ENCODE assay signal across 10 cellular contexts in genomic region chr9:133437753-133438531, GRCh38. TPM values are rescaled to one million over a fixed set of nuclear protein-coding genes. Genes with fewer than 3 reads are reported as not detected.
A peak's percentile ranks its signal among the peaks of the same experiment; 100 is the strongest.
DNase-seq lines count a peak whose midpoint lies in the region; ATAC-seq, FAIRE-seq and TF ChIP-seq lines count a peak whose summit lies in the region.
"Had no signal": no experiment of that assay in that cellular context is flagged by ENCODE, and none has a peak within 500 bp of the region (broad histone marks: within the 10 kb centered on the region; RNA-seq: fewer than 3 reads in every experiment).

No MANE protein-coding gene starts in this region.

- no peaks in the 10 kb centered on the region for H3K4me1 ChIP-seq in H1 (replicated peaks in 1 of 4; ENCODE audit: control insufficient read depth in 3 of 4, insufficient read depth in 4 of 4, low read length in 3 of 4)
- H3K4me1 ChIP-seq in prostate gland (replicated peaks), result no peaks in the 10 kb centered on the region

- no peak overlapping the region for H4K5ac ChIP-seq in H1 (ENCODE audit: insufficient read length, low read depth, low read length)

- peaks cover 0 to 2% of the 10 kb centered on the region in 2 experiments for H4K20me1 ChIP-seq in H1 (replicated peaks in 1 of 2; ENCODE audit: control insufficient read depth in 1 of 2, insufficient read depth in 2 of 2, low read length in 2 of 2)

- no peak for TF ChIP-seq EP300 in H1 (IDR thresholded peaks at IDR 0.05; ENCODE audit: borderline replicate concordance in 1 of 2, low read depth in 2 of 2, low read length in 2 of 2)

- no peak for FAIRE-seq in H1 (lab: Jason Lieb, UNC)

- H2BK120ac ChIP-seq in H1 (replicated peaks; ENCODE audit: low read depth, low read length), result no peak overlapping the region

- DNase-seq in AG04450 (ENCODE audit: low read depth, low spot score) (no peak), HEK293T (ENCODE audit: extremely low spot score) (peak; percentile 39), H1 (ENCODE audit: low read depth in 1 of 2, low spot score in 2 of 2) (no peak), prostate gland (ENCODE audit: low spot score) (no peak), COLO829 (ENCODE audit: low spot score) (no peak)
- DNase-seq: immature natural killer cell, NCI-H1048, NCI-H748 treated with DMSO at 0.1 percent for 48 hours, T-helper 1 cell had no signal

- H3K18ac ChIP-seq in H1 (ENCODE audit: extremely low read depth, low read length), result no peak overlapping the region

- no peak overlapping the region for H2BK20ac ChIP-seq in H1 (ENCODE audit: low read length)

- POLR2A ChIA-PET in AG04450 (lab: Yijun Ruan, JAX) (no interaction called here), HEK293T (lab: Yijun Ruan, JAX) (no interaction called here), H1 (lab: Charles Lee; ENCODE audit: partially characterized antibody) (interaction anchor here (1.0 to 2.9 kb wide), 4 partner anchors 16 to 90 kb away, joined by 3 to 7 read pairs (median 4); partner anchors contain the start of genes CACFD1, MED22 and RPL7A)

- no peak overlapping the region for H3K4me2 ChIP-seq in H1 (ENCODE audit: insufficient read depth in 1 of 2, low read depth in 2 of 2, low read length in 2 of 2)

- H2AK5ac ChIP-seq in H1 (ENCODE audit: low read depth, low read length), result no peak overlapping the region

- no peak overlapping the region for H3K14ac ChIP-seq in H1 (ENCODE audit: insufficient read length)

- no peak for ATAC-seq in GM21723 (IDR thresholded peaks at IDR 0.05; ENCODE audit: unreplicated experiment)

- TF ChIP-seq POLR2A in H1 (IDR thresholded peaks at IDR 0.05; ENCODE audit: control extremely low read depth in 1 of 2, low read depth in 2 of 2, low read length in 2 of 2), result no peak
- no peak for TF ChIP-seq POLR2A in prostate gland (IDR thresholded peaks at IDR 0.05)

- H4K91ac ChIP-seq in H1 (replicated peaks; ENCODE audit: insufficient read length, low read length), result no peak overlapping the region

- H2BK12ac ChIP-seq in H1 (ENCODE audit: low read depth, low read length), result no peak overlapping the region

- H3K27ac ChIP-seq in AG04450 (ENCODE audit: low read depth, low read length), result no peak overlapping the region
- H3K27ac ChIP-seq in H1 (ENCODE audit: low read depth, low read length), result no peak overlapping the region
- no peak overlapping the region for H3K27ac ChIP-seq in prostate gland

- no peak overlapping the region for H2BK15ac ChIP-seq in H1 (ENCODE audit: low read length)

- no peak overlapping the region for H3K9ac ChIP-seq in H1 (replicated peaks in 1 of 4; ENCODE audit: extremely low read depth in 1 of 4, low read depth in 3 of 4, low read length in 3 of 4)

- no peak for TF ChIP-seq RAD21 in H1 (IDR thresholded peaks at IDR 0.05 in 1 of 2, conservative IDR thresholded peaks at IDR 0.05 in 1 of 2; ENCODE audit: low read depth in 2 of 2, low read length in 2 of 2)

- no peak overlapping the region for H3K23ac ChIP-seq in H1 (ENCODE audit: insufficient read length)

- no peaks in the 10 kb centered on the region for H3K79me1 ChIP-seq in H1 (ENCODE audit: low read depth, low read length)

- 87% methylated on average over 19 of the region's 20 CpGs; no CpG with 5 or more reads in 1 of the 2 experiments for whole genome bisulfite sequencing in H1 (ENCODE audit: extremely low coverage in 1 of 2, insufficient coverage in 1 of 2, insufficient read length in 1 of 2, insufficient replicate concordance in 2 of 2, low coverage in 1 of 2, low lambda C conversion rate in 2 of 2, missing lambda C conversion rate in 1 of 2), 2 experiments
- 90% methylated on average over 20 of the region's 20 CpGs for WGBS in prostate gland

- no peaks in the 10 kb centered on the region for H3K23me2 ChIP-seq in H1 (ENCODE audit: low read depth, low read length)

- H2BK5ac ChIP-seq in H1 (ENCODE audit: low read depth, low read length), result no peak overlapping the region

- intact Hi-C loops in prostate gland (cut with DNase I), result no loop called here

- no peak overlapping the region for H2AFZ ChIP-seq in H1 (ENCODE audit: low read length)

- H3K36me3 ChIP-seq in H1 (ENCODE audit: control insufficient read depth in 2 of 4, insufficient read depth in 4 of 4, low read length in 3 of 4) (no peaks in the 10 kb centered on the region), prostate gland (no peaks in the 10 kb centered on the region)

- H3K27me3 ChIP-seq in AG04450 (ENCODE audit: control insufficient read depth, insufficient read depth, low read length) (peaks cover 29% of the 10 kb centered on the region), H1 (replicated peaks in 1 of 4; ENCODE audit: control insufficient read depth in 3 of 4, extremely low read depth in 1 of 4, insufficient read depth in 3 of 4, low read length in 3 of 4) (no peaks in the 10 kb centered on the region), prostate gland (replicated peaks; ENCODE audit: insufficient read depth) (no peaks in the 10 kb centered on the region)

- TF ChIP-seq CTCF in AG04450 (IDR thresholded peaks at IDR 0.05; ENCODE audit: low read depth, low read length) (peak; percentile 23; the same call in 1 of the 2 replicates), H1 (IDR thresholded peaks at IDR 0.05; ENCODE audit: control extremely low read depth in 1 of 3, insufficient read depth in 1 of 3, low read depth in 1 of 3, low read length in 3 of 3) (no peak), prostate gland (IDR thresholded peaks at IDR 0.05) (no peak)

- peak overlapping the region; percentile 68; the same call in 1 of the 2 replicates for H4K8ac ChIP-seq in H1 (ENCODE audit: extremely low read depth, insufficient read depth, low read length)

- no peaks in the 10 kb centered on the region for H3K9me3 ChIP-seq in AG04450 (ENCODE audit: control insufficient read depth, insufficient read depth, low read length)
- no peaks in the 10 kb centered on the region for H3K9me3 ChIP-seq in H1 (ENCODE audit: insufficient read depth in 2 of 2, low read depth in 1 of 2, low read length in 1 of 2)
- no peaks in the 10 kb centered on the region for H3K9me3 ChIP-seq in prostate gland

- no peak overlapping the region for H3K4me3 ChIP-seq in AG04450 (ENCODE audit: low read depth, low read length)
- no peak overlapping the region for H3K4me3 ChIP-seq in H1 (ENCODE audit: extremely low read depth in 1 of 4, insufficient read depth in 2 of 4, low read depth in 3 of 4, low read length in 4 of 4)
- H3K4me3 ChIP-seq in prostate gland, result no peak overlapping the region

- no peaks in the 10 kb centered on the region for H3K79me2 ChIP-seq in H1 (ENCODE audit: control insufficient read depth in 1 of 2, insufficient read depth in 2 of 2, low read length in 2 of 2)

- CTCF ChIA-PET in AG04450 (lab: Charles Lee) (interaction anchor here (0.7 to 1.1 kb wide), 3 partner anchors 15 to 61 kb away, joined by 3 read pairs; no protein-coding TSS in a partner anchor), HEK293T (lab: Yijun Ruan, JAX) (no interaction called here), H1 (lab: Charles Lee; ENCODE audit: partially characterized antibody) (interaction anchor here (0.9 to 1.7 kb wide), 7 partner anchors 8 to 78 kb away, joined by 3 to 4 read pairs (median 3); partner anchors contain the start of gene CACFD1)

- H3K56ac ChIP-seq in H1 (replicated peaks; ENCODE audit: insufficient read length, low read depth, low read length), result no peak overlapping the region

- no peak overlapping the region for H3K4ac ChIP-seq in H1 (replicated peaks; ENCODE audit: insufficient read length, low read depth, low read length)

RNA-seq across cellular contexts. Expression of gene ADAMTS13, which starts 15.8 kb away (rescaled TPM):
- polyA plus RNA-seq in AG04450 (2011; rRNA removed) (0.86 and 0.94 TPM in 2 replicates), H1 (2011; rRNA removed) (4.4 and 6.6 TPM in 2 replicates)
- 0.61 and 0.92 TPM in 2 replicates for polyA minus RNA-seq in AG04450 (2011; rRNA and poly(A)+ RNA removed)
- 5.1 and 5.8 TPM in 2 replicates for total RNA-seq in H1 (2021; fragmentation: NEBNext Ultra II Directional; extraction: Animal tissue kit (Norgen Biotek cat#: 25700))
- 7.0 TPM for polyA plus RNA-seq in H1 (2011; cell fraction: cytosol; rRNA removed)
- 44.8 TPM for polyA plus RNA-seq in H1 (2011; cell fraction: nucleus; rRNA removed)
- 6.3 to 11.9 TPM (median 9.7 TPM) in 4 replicates for polyA plus RNA-seq in H1 (2012, experiment 1 of 2)
- polyA plus RNA-seq in H1 (2012, experiment 2 of 2), result 3.8 TPM
- polyA plus RNA-seq in H1 (2013, experiment 1 of 2), result 2.4 TPM
- polyA plus RNA-seq in H1 (2013, experiment 2 of 2), result 2.8 TPM
- 1.5 and 2.2 TPM in 2 replicates for polyA minus RNA-seq in H1 (2011; rRNA and poly(A)+ RNA removed)
- 2.0 TPM for polyA minus RNA-seq in H1 (2011; cell fraction: cytosol; rRNA and poly(A)+ RNA removed)
- 5.4 TPM for polyA minus RNA-seq in H1 (2011; cell fraction: nucleus; rRNA and poly(A)+ RNA removed)
- 1 to 10 TPM; 2.8 to 8.1 TPM for total RNA-seq in prostate gland

RNA-seq across cellular contexts. Expression of gene REXO4, which starts 20.1 kb away (rescaled TPM):
- polyA plus RNA-seq in AG04450 (2011; rRNA removed) (19.4 and 21.0 TPM in 2 replicates), H1 (2011; rRNA removed) (19.1 and 27.2 TPM in 2 replicates)
- polyA minus RNA-seq in AG04450 (2011; rRNA and poly(A)+ RNA removed), result 16.1 and 17.1 TPM in 2 replicates
- 37.7 and 38.3 TPM in 2 replicates for total RNA-seq in H1 (2021; fragmentation: NEBNext Ultra II Directional; extraction: Animal tissue kit (Norgen Biotek cat#: 25700))
- polyA plus RNA-seq in H1 (2011; cell fraction: cytosol; rRNA removed), result 32.0 TPM
- polyA plus RNA-seq in H1 (2011; cell fraction: nucleus; rRNA removed), result 25.6 TPM
- polyA plus RNA-seq in H1 (2012, experiment 1 of 2), result 29.8 to 38.9 TPM (median 35.9 TPM) in 4 replicates
- 16.3 TPM for polyA plus RNA-seq in H1 (2012, experiment 2 of 2)
- 33.0 TPM for polyA plus RNA-seq in H1 (2013, experiment 1 of 2)
- 32.0 TPM for polyA plus RNA-seq in H1 (2013, experiment 2 of 2)
- polyA minus RNA-seq in H1 (2011; rRNA and poly(A)+ RNA removed), result 16.0 and 19.0 TPM in 2 replicates
- polyA minus RNA-seq in H1 (2011; cell fraction: cytosol; rRNA and poly(A)+ RNA removed), result 18.6 TPM
- 12.3 TPM for polyA minus RNA-seq in H1 (2011; cell fraction: nucleus; rRNA and poly(A)+ RNA removed)
- total RNA-seq in prostate gland, result 10 to 100 TPM; 20.8 to 34.5 TPM

RNA-seq across cellular contexts. Expression of gene CACFD1, which starts 21.8 kb away (rescaled TPM):
- polyA plus RNA-seq in AG04450 (2011; rRNA removed) (9.2 and 10.3 TPM in 2 replicates), H1 (2011; rRNA removed) (15.5 and 23.6 TPM in 2 replicates)
- 7.3 and 10.2 TPM in 2 replicates for polyA minus RNA-seq in AG04450 (2011; rRNA and poly(A)+ RNA removed)
- total RNA-seq in H1 (2021; fragmentation: NEBNext Ultra II Directional; extraction: Animal tissue kit (Norgen Biotek cat#: 25700)), result 13.3 and 13.4 TPM in 2 replicates
- 18.6 TPM for polyA plus RNA-seq in H1 (2011; cell fraction: cytosol; rRNA removed)
- polyA plus RNA-seq in H1 (2011; cell fraction: nucleus; rRNA removed), result 36.2 TPM
- polyA plus RNA-seq in H1 (2012, experiment 1 of 2), result 8.1 to 19.8 TPM (median 16.8 TPM) in 4 replicates
- 11.4 TPM for polyA plus RNA-seq in H1 (2012, experiment 2 of 2)
- 6.8 TPM for polyA plus RNA-seq in H1 (2013, experiment 1 of 2)
- 7.3 TPM for polyA plus RNA-seq in H1 (2013, experiment 2 of 2)
- 15.2 and 20.4 TPM in 2 replicates for polyA minus RNA-seq in H1 (2011; rRNA and poly(A)+ RNA removed)
- 12.6 TPM for polyA minus RNA-seq in H1 (2011; cell fraction: cytosol; rRNA and poly(A)+ RNA removed)
- 33.3 TPM for polyA minus RNA-seq in H1 (2011; cell fraction: nucleus; rRNA and poly(A)+ RNA removed)
- total RNA-seq in prostate gland, result 10 to 100 TPM; 23.0 to 40.2 TPM

RNA-seq across cellular contexts. Expression of gene SLC2A6, which starts 41.0 kb away (rescaled TPM):
- 1.7 and 2.3 TPM in 2 replicates for polyA plus RNA-seq in AG04450 (2011; rRNA removed)
- 1.3 and 1.8 TPM in 2 replicates for polyA minus RNA-seq in AG04450 (2011; rRNA and poly(A)+ RNA removed)
- total RNA-seq in H1 (2021; fragmentation: NEBNext Ultra II Directional; extraction: Animal tissue kit (Norgen Biotek cat#: 25700)), result 16.6 and 17.9 TPM in 2 replicates
- 17.8 and 18.6 TPM in 2 replicates for polyA plus RNA-seq in H1 (2011; rRNA removed)
- polyA plus RNA-seq in H1 (2011; cell fraction: cytosol; rRNA removed), result 16.9 TPM
- 22.9 TPM for polyA plus RNA-seq in H1 (2011; cell fraction: nucleus; rRNA removed)
- polyA plus RNA-seq in H1 (2012, experiment 1 of 2), result 9.1 to 15.8 TPM (median 14.0 TPM) in 4 replicates
- polyA plus RNA-seq in H1 (2012, experiment 2 of 2), result 13.7 TPM
- polyA plus RNA-seq in H1 (2013, experiment 1 of 2), result 21.9 TPM
- 21.5 TPM for polyA plus RNA-seq in H1 (2013, experiment 2 of 2)
- 8.2 and 10.5 TPM in 2 replicates for polyA minus RNA-seq in H1 (2011; rRNA and poly(A)+ RNA removed)
- 13.1 TPM for polyA minus RNA-seq in H1 (2011; cell fraction: cytosol; rRNA and poly(A)+ RNA removed)
- polyA minus RNA-seq in H1 (2011; cell fraction: nucleus; rRNA and poly(A)+ RNA removed), result 23.1 TPM
- 1 to 10 TPM in 1 of 2 donors, under 1 TPM in 1; 0.77 to 3.4 TPM for total RNA-seq in prostate gland
